ENCODE assay signal across 33 cellular contexts in genomic region chr4:152007108-152007507, GRCh38.
"Had no signal": no experiment of that assay in that cellular context is flagged by ENCODE, and none has a peak within 500 bp of the region (broad histone marks: within the 10 kb centered on the region; RNA-seq: fewer than 3 reads in every experiment).

No MANE protein-coding gene starts in this region.

- DNase-seq: activated B cell treated with CpG ODN at 0.5 μM for 24 hours; activated CD4-positive, alpha-beta T cell treated with anti-CD3 and anti-CD28 coated beads for 48 hours; activated CD4-positive, alpha-beta T cell treated with anti-CD3 and anti-CD28 coated beads, Interleukin-2, amount 50 U/mL, for 1 hour; activated CD4-positive, alpha-beta T cell treated with anti-CD3 and anti-CD28 coated beads, Interleukin-2, amount 50 U/mL, for 48 hours; activated CD8-positive, alpha-beta memory T cell treated with anti-CD3 and anti-CD28 coated beads for 24 hours; activated CD8-positive, alpha-beta memory T cell treated with anti-CD3 and anti-CD28 coated beads, Interleukin-2, amount 50 U/mL, for 48 hours; activated CD8-positive, alpha-beta T cell treated with anti-CD3 and anti-CD28 coated beads for 36 hours; activated gamma-delta T cell; activated naive CD4-positive, alpha-beta T cell treated with Interleukin-2 at 50 U/mL for 16 hours; activated naive CD8-positive, alpha-beta T cell treated with anti-CD3 and anti-CD28 coated beads for 36 hours; activated naive CD8-positive, alpha-beta T cell treated with anti-CD3 and anti-CD28 coated beads, Interleukin-2, amount 50 U/mL, for 24 hours; activated T-cell treated with anti-CD3 and anti-CD28 coated beads for 4 hours; activated T-cell treated with anti-CD3 and anti-CD28 coated beads, Interleukin-2, amount 50 U/mL, for 24 hours; activated T-cell treated with anti-CD3 and anti-CD28 coated beads, Interleukin-2, amount 50 U/mL, for 72 hours; adrenal gland; cerebellar nuclear complex; colonic mucosa; effector memory CD4-positive, alpha-beta T cell; endodermal cell; foreskin keratinocyte; gastrocnemius medialis; heart right ventricle; T-helper 1 cell; T-helper 17 cell; T1000; WERI-Rb-1 had no signal

- H3K36me3 ChIP-seq: adrenal gland, ascending aorta, breast epithelium, cardiac muscle cell, colonic mucosa, gastrocnemius medialis, heart right ventricle, WERI-Rb-1 had no signal

- H3K4me3 Mint-ChIP-seq: activated B cell treated with CpG ODN at 0.5 μM for 24 hours; activated CD8-positive, alpha-beta T cell treated with anti-CD3 and anti-CD28 coated beads for 36 hours; activated naive CD4-positive, alpha-beta T cell treated with anti-CD3 and anti-CD28 coated beads, Interleukin-2, amount 50 U/mL, for 24 hours; activated naive CD8-positive, alpha-beta T cell treated with anti-CD3 and anti-CD28 coated beads for 36 hours; activated naive CD8-positive, alpha-beta T cell treated with anti-CD3 and anti-CD28 coated beads, Interleukin-2, amount 50 U/mL, for 24 hours; activated T-cell treated with anti-CD3 and anti-CD28 coated beads, Interleukin-2, amount 50 U/mL, for 24 hours; activated T-cell treated with anti-CD3 and anti-CD28 coated beads, Interleukin-2, amount 50 U/mL, for 72 hours; endodermal cell; T-helper 17 cell; T-helper 2 cell treated with Interferon-gamma antibody and Interleukin-4, amounts not matched to agents 5 μg/mL and 100 μg/mL, for 36 hours had no signal

- H3K27ac Mint-ChIP-seq: activated B cell treated with CpG ODN at 0.5 μM for 24 hours; activated CD8-positive, alpha-beta T cell treated with anti-CD3 and anti-CD28 coated beads for 36 hours; activated naive CD4-positive, alpha-beta T cell treated with anti-CD3 and anti-CD28 coated beads, Interleukin-2, amount 50 U/mL, for 24 hours; activated naive CD8-positive, alpha-beta T cell treated with anti-CD3 and anti-CD28 coated beads for 36 hours; activated naive CD8-positive, alpha-beta T cell treated with anti-CD3 and anti-CD28 coated beads, Interleukin-2, amount 50 U/mL, for 24 hours; activated T-cell treated with anti-CD3 and anti-CD28 coated beads, Interleukin-2, amount 50 U/mL, for 24 hours; endodermal cell; T-helper 2 cell treated with Interferon-gamma antibody and Interleukin-4, amounts not matched to agents 5 μg/mL and 100 μg/mL, for 36 hours had no signal

- H3K4me3 ChIP-seq: adrenal gland, ascending aorta, breast epithelium, cardiac muscle cell, colonic mucosa, gastrocnemius medialis, heart right ventricle, hepatocyte had no signal

- H3K4me1 ChIP-seq: ascending aorta, breast epithelium, colonic mucosa, foreskin keratinocyte, gastrocnemius medialis had no signal

- H3K4me1 Mint-ChIP-seq: activated B cell treated with CpG ODN at 0.5 μM for 24 hours had no signal

- H3K36me3 Mint-ChIP-seq: activated naive CD4-positive, alpha-beta T cell treated with anti-CD3 and anti-CD28 coated beads, Interleukin-2, amount 50 U/mL, for 24 hours; activated naive CD8-positive, alpha-beta T cell treated with anti-CD3 and anti-CD28 coated beads for 36 hours; brain had no signal

- H3K9me3 Mint-ChIP-seq: activated B cell treated with CpG ODN at 0.5 μM for 24 hours; activated CD8-positive, alpha-beta T cell treated with anti-CD3 and anti-CD28 coated beads for 36 hours; activated naive CD4-positive, alpha-beta T cell treated with anti-CD3 and anti-CD28 coated beads, Interleukin-2, amount 50 U/mL, for 24 hours; activated T-cell treated with anti-CD3 and anti-CD28 coated beads, Interleukin-2, amount 50 U/mL, for 24 hours; activated T-cell treated with anti-CD3 and anti-CD28 coated beads, Interleukin-2, amount 50 U/mL, for 72 hours; endodermal cell; T-helper 2 cell treated with Interferon-gamma antibody and Interleukin-4, amounts not matched to agents 5 μg/mL and 100 μg/mL, for 36 hours had no signal

- H3K9me3 ChIP-seq: adrenal gland, ascending aorta, breast epithelium, colonic mucosa, gastrocnemius medialis, heart right ventricle had no signal

- H3K27me3 Mint-ChIP-seq: activated CD8-positive, alpha-beta T cell treated with anti-CD3 and anti-CD28 coated beads for 36 hours; activated naive CD4-positive, alpha-beta T cell treated with anti-CD3 and anti-CD28 coated beads, Interleukin-2, amount 50 U/mL, for 24 hours; activated naive CD8-positive, alpha-beta T cell treated with anti-CD3 and anti-CD28 coated beads for 36 hours; activated T-cell treated with anti-CD3 and anti-CD28 coated beads, Interleukin-2, amount 50 U/mL, for 24 hours had no signal

- H3K27me3 ChIP-seq: adrenal gland, ascending aorta, breast epithelium, colonic mucosa, gastrocnemius medialis, heart right ventricle had no signal

- H3K27ac ChIP-seq: adrenal gland, ascending aorta, breast epithelium, cardiac muscle cell, colonic mucosa, foreskin keratinocyte, gastrocnemius medialis, heart right ventricle, hepatocyte, WERI-Rb-1 had no signal
